15 cellular contexts compared by ENCODE assay signal in genomic region chr4:98568896-98569663, GRCh38.
DNase-seq lines count a peak whose midpoint lies in the region; ATAC-seq and TF ChIP-seq lines count a peak whose summit lies in the region.
"Had no signal": no experiment of that assay in that cellular context is flagged by ENCODE, and none has a peak within 500 bp of the region (broad histone marks: within the 10 kb centered on the region; RNA-seq: fewer than 3 reads in every experiment).

No MANE protein-coding gene starts in this region.

- intact Hi-C loops in testis (cut with DNase I; ENCODE audit: low total_unique reads): no loop called here

- H3K27ac Mint-ChIP-seq in activated naive CD8-positive, alpha-beta T cell: peak overlapping the region; percentile 54
- no peak overlapping the region for H3K27ac Mint-ChIP-seq in activated naive CD8-positive, alpha-beta T cell treated with anti-CD3 and anti-CD28 coated beads for 36 hours

- no peaks in the 10 kb centered on the region for H3K27me3 ChIP-seq in testis
- H3K27me3 ChIP-seq: cardiac muscle cell, left lung had no signal

- no peak for ATAC-seq in HG03342 (IDR thresholded peaks at IDR 0.05; ENCODE audit: unreplicated experiment)
- ATAC-seq: activated T-cell treated with anti-CD3 and anti-CD28 coated beads, Interleukin-2, amount 50 U/mL, for 4 hours; left lung had no signal

- H3K36me3 ChIP-seq in testis (ENCODE audit: low read depth, missing control alignments): no peaks in the 10 kb centered on the region
- H3K36me3 ChIP-seq: cardiac muscle cell, left lung had no signal

- no peaks in the 10 kb centered on the region for H3K9me3 ChIP-seq in testis
- H3K9me3 ChIP-seq: left lung had no signal

- WGBS in testis, 2 donors: 32 to 35% methylated on average over 6 to 7 of the region's 7 CpGs

- H3K36me3 Mint-ChIP-seq in activated naive CD8-positive, alpha-beta T cell: peaks cover 13% of the 10 kb centered on the region
- peaks cover 10% of the 10 kb centered on the region for H3K36me3 Mint-ChIP-seq in activated naive CD8-positive, alpha-beta T cell treated with anti-CD3 and anti-CD28 coated beads for 36 hours

- TF ChIP-seq CTCF in testis (IDR thresholded peaks at IDR 0.05): no peak

- peaks cover 29% of the 10 kb centered on the region for H3K4me1 ChIP-seq in testis
- H3K4me1 ChIP-seq: left lung had no signal

- peak overlapping the region; percentile 63 to 85 for H3K27ac ChIP-seq in testis
- H3K27ac ChIP-seq: cardiac muscle cell, left lung had no signal

- no peak overlapping the region for H3K4me3 Mint-ChIP-seq in activated naive CD8-positive, alpha-beta T cell
- H3K4me3 Mint-ChIP-seq in activated naive CD8-positive, alpha-beta T cell treated with anti-CD3 and anti-CD28 coated beads for 36 hours: no peak overlapping the region
- H3K4me3 Mint-ChIP-seq: activated T-cell treated with anti-CD3 and anti-CD28 coated beads, Interleukin-2, amount 50 U/mL, for 4 hours had no signal

- no peaks in the 10 kb centered on the region for H3K27me3 Mint-ChIP-seq in activated naive CD8-positive, alpha-beta T cell
- H3K27me3 Mint-ChIP-seq in activated naive CD8-positive, alpha-beta T cell treated with anti-CD3 and anti-CD28 coated beads for 36 hours: no peaks in the 10 kb centered on the region

- H3K4me3 ChIP-seq in testis: no peak overlapping the region
- H3K4me3 ChIP-seq: cardiac muscle cell, left lung had no signal

- peaks cover 34% of the 10 kb centered on the region for H3K4me1 Mint-ChIP-seq in activated naive CD8-positive, alpha-beta T cell (ENCODE audit: low read depth)
- peaks cover 36% of the 10 kb centered on the region for H3K4me1 Mint-ChIP-seq in activated naive CD8-positive, alpha-beta T cell treated with anti-CD3 and anti-CD28 coated beads for 36 hours

- DNase-seq in activated naive CD8-positive, alpha-beta T cell treated with anti-CD3 and anti-CD28 coated beads for 36 hours: no peak
- peak; percentile 69 to 91 for DNase-seq in cerebellar nuclear complex (lab: John Stamatoyannopoulos, UW)
- peak; percentile 15 for DNase-seq in medulla oblongata (ENCODE audit: extremely low spot score)
- DNase-seq in testis: no peak
- DNase-seq in glomerular visceral epithelial cell (ENCODE audit: extremely low spot score): no peak
- no peak for DNase-seq in AG08395 (ENCODE audit: low spot score)
- DNase-seq: activated T-cell treated with anti-CD3 and anti-CD28 coated beads, Interleukin-2, amount 50 U/mL, for 4 hours; DND-41; left lung; NCI-H1694; NCI-H748 treated with DMSO at 0.1 percent for 48 hours; SHP77 treated with DMSO at 0.1 percent for 48 hours had no signal

- H3K9me3 Mint-ChIP-seq in activated naive CD8-positive, alpha-beta T cell (ENCODE audit: low read depth): no peaks in the 10 kb centered on the region
- H3K9me3 Mint-ChIP-seq in activated naive CD8-positive, alpha-beta T cell treated with anti-CD3 and anti-CD28 coated beads for 36 hours: no peaks in the 10 kb centered on the region
- H3K9me3 Mint-ChIP-seq: activated T-cell treated with anti-CD3 and anti-CD28 coated beads, Interleukin-2, amount 50 U/mL, for 4 hours had no signal

- TF ChIP-seq POLR2A in testis (IDR thresholded peaks at IDR 0.05): no peak

Comparison
In these comparisons a context has a peak if more than half of its experiments do, and no peak if none do; other contexts are left out.
1. DNase-seq: peak in cerebellar nuclear complex (2 of 2) and medulla oblongata (single experiment); none in activated naive CD8-positive, alpha-beta T cell treated with anti-CD3 and anti-CD28 coated beads for 36 hours (single experiment), testis (single experiment), glomerular visceral epithelial cell (single experiment) and AG08395 (single experiment).